In the genomic region with DNA sequence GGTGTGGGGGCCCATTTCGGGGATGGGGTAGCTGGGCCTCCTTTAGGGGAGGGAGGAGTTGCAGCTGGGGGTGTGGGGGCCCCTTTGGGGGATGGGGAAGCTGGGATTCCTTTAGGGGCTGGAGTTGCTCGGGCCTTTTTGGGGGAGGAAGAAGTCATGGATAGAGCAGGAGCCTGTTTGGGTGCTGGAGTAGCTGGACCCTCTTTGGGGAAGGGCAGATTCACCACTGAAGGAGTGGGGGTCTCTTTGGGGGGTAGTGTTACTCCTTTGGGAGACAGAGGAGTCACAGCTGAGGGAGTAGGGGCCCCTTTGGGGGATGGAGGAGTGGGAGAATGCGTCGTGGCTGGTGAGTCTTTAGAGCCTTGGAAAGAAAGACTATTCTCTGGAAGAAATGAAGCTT, we compare ENCODE assay signal across 12 cellular contexts. TPM values are rescaled to one million over a fixed set of nuclear protein-coding genes. Genes with fewer than 3 reads are reported as not detected.
DNase-seq lines count a peak whose midpoint lies in the region; ATAC-seq and TF ChIP-seq lines count a peak whose summit lies in the region.
"Had no signal": no experiment of that assay in that cellular context is flagged by ENCODE, and none has a peak within 500 bp of the region (broad histone marks: within the 10 kb centered on the region; RNA-seq: fewer than 3 reads in every experiment).

No MANE protein-coding gene starts in this region.

- peak overlapping the region; percentile 99 for H3K27ac Mint-ChIP-seq in activated CD8-positive, alpha-beta T cell treated with anti-CD3 and anti-CD28 coated beads for 36 hours
- peak overlapping the region; percentile 63 for H3K27ac Mint-ChIP-seq in mesothelial cell of epicardium

- H3K4me3 Mint-ChIP-seq in activated CD8-positive, alpha-beta T cell treated with anti-CD3 and anti-CD28 coated beads for 36 hours, result no peak overlapping the region
- H3K4me3 Mint-ChIP-seq in mesothelial cell of epicardium, result no peak overlapping the region

- no peaks in the 10 kb centered on the region for H3K27me3 Mint-ChIP-seq in activated CD8-positive, alpha-beta T cell treated with anti-CD3 and anti-CD28 coated beads for 36 hours
- H3K27me3 Mint-ChIP-seq in mesothelial cell of epicardium (ENCODE audit: low read depth), result no peaks in the 10 kb centered on the region

- CTCF ChIA-PET in activated CD8-positive, alpha-beta T cell treated with anti-CD3 and anti-CD28 coated beads for 36 hours (lab: Charles Lee), result interaction anchor here (0.7 to 2.4 kb wide), 2 partner anchors 17 to 30 kb away, joined by 3 to 6 read pairs; partner anchors contain the start of gene PTGES3

- POLR2A ChIA-PET in activated CD8-positive, alpha-beta T cell treated with anti-CD3 and anti-CD28 coated beads for 36 hours (lab: Charles Lee), result interaction anchor here (0.7 to 3.5 kb wide), 9 partner anchors 8 to 393 kb away, joined by 3 to 30 read pairs (median 5); partner anchors contain the start of genes PTGES3 and STAT6

- TF ChIP-seq CTCF in cardiac muscle cell (IDR thresholded peaks at IDR 0.05; ENCODE audit: low read depth, low read length) (no peak), mesothelial cell of epicardium (IDR thresholded peaks at IDR 0.05; ENCODE audit: unreplicated experiment) (no peak)
- no peak for TF ChIP-seq CTCF in activated CD8-positive, alpha-beta T cell treated with anti-CD3 and anti-CD28 coated beads for 36 hours (IDR thresholded peaks at IDR 0.05)

- H3K4me3 ChIP-seq in cardiac muscle cell (no peak overlapping the region), right cardiac atrium (ENCODE audit: low read length) (no peak overlapping the region)
- H3K4me3 ChIP-seq: gastroesophageal sphincter, PC-9, thyroid gland had no signal

- peaks cover 25% of the 10 kb centered on the region for H3K36me3 ChIP-seq in cardiac muscle cell

- no peak for ATAC-seq in right cardiac atrium
- no peak for ATAC-seq in activated CD8-positive, alpha-beta T cell treated with anti-CD3 and anti-CD28 coated beads for 36 hours
- ATAC-seq: gastroesophageal sphincter had no signal

- H3K27me3 ChIP-seq in cardiac muscle cell, result no peaks in the 10 kb centered on the region
- H3K27me3 ChIP-seq in right cardiac atrium (ENCODE audit: control insufficient read depth, insufficient read depth), result no peaks in the 10 kb centered on the region
- H3K27me3 ChIP-seq: gastroesophageal sphincter, thyroid gland had no signal

- DNase-seq in cardiac muscle cell (ENCODE audit: low read depth in 1 of 2, low spot score in 1 of 2) (no peak), right cardiac atrium (no peak), mesothelial cell of epicardium (ENCODE audit: low spot score in 2 of 2, unreplicated experiment in 2 of 2) (no peak), NCI-H146 (lab: John Stamatoyannopoulos, UW) (no peak), NCI-H1694 (lab: John Stamatoyannopoulos, UW) (no peak), NCI-H526 (lab: John Stamatoyannopoulos, UW) (no peak)
- DNase-seq in activated CD8-positive, alpha-beta T cell treated with anti-CD3 and anti-CD28 coated beads for 36 hours, result no peak
- DNase-seq in activated CD4-positive, alpha-beta T cell treated with anti-CD3 and anti-CD28 coated beads for 48 hours, result no peak
- DNase-seq: IMR-90, PC-9, thyroid gland had no signal

- H3K27ac ChIP-seq in cardiac muscle cell (peak overlapping the region; percentile 64), right cardiac atrium (ENCODE audit: low read length) (no peak overlapping the region)
- H3K27ac ChIP-seq: PC-9, thyroid gland had no signal

- no peaks in the 10 kb centered on the region for H3K9me3 Mint-ChIP-seq in activated CD8-positive, alpha-beta T cell treated with anti-CD3 and anti-CD28 coated beads for 36 hours
- H3K9me3 Mint-ChIP-seq in mesothelial cell of epicardium, result no peaks in the 10 kb centered on the region

- H3K4me1 ChIP-seq in cardiac muscle cell (ENCODE audit: low read depth) (peaks cover 49% of the 10 kb centered on the region), right cardiac atrium (ENCODE audit: control insufficient read depth, insufficient read depth, low read length) (peaks cover 39% of the 10 kb centered on the region)

- H3K4me1 Mint-ChIP-seq in activated CD8-positive, alpha-beta T cell treated with anti-CD3 and anti-CD28 coated beads for 36 hours (ENCODE audit: low read depth), result peaks cover 73% of the 10 kb centered on the region
- peaks cover 81% of the 10 kb centered on the region for H3K4me1 Mint-ChIP-seq in mesothelial cell of epicardium

- H3K36me3 Mint-ChIP-seq in activated CD8-positive, alpha-beta T cell treated with anti-CD3 and anti-CD28 coated beads for 36 hours (ENCODE audit: low read depth), result peaks cover 87% of the 10 kb centered on the region
- H3K36me3 Mint-ChIP-seq in mesothelial cell of epicardium, result peaks cover 47% of the 10 kb centered on the region

- H3K9me3 ChIP-seq in cardiac muscle cell (ENCODE audit: low read depth) (no peaks in the 10 kb centered on the region), right cardiac atrium (ENCODE audit: control insufficient read depth, low read length) (no peaks in the 10 kb centered on the region)
- H3K9me3 ChIP-seq: gastroesophageal sphincter, thyroid gland had no signal

- intact Hi-C loops in right cardiac atrium (cut with DNase I), result no loop called here
- intact Hi-C loops in activated CD8-positive, alpha-beta T cell treated with anti-CD3 and anti-CD28 coated beads for 36 hours (cut with micrococcal nuclease), result no loop called here

- 59% methylated on average over 4 of the region's 4 CpGs for WGBS in right cardiac atrium

RNA-seq across cellular contexts. Expression of gene NACA, which starts 6.5 kb away (rescaled TPM):
- 916 and 1,196 TPM in 2 replicates for total RNA-seq in cardiac muscle cell
- 871 and 891 TPM in 2 replicates for polyA plus RNA-seq in cardiac muscle cell
- total RNA-seq in right cardiac atrium, result 100 to 1,000 TPM; 541 to 618 (median 568) TPM
- 852 TPM for polyA plus RNA-seq in right cardiac atrium
- 1,000 to 10,000 TPM; 1,203 to 1,221 TPM for total RNA-seq in activated CD8-positive, alpha-beta T cell treated with anti-CD3 and anti-CD28 coated beads for 36 hours
- total RNA-seq in mesothelial cell of epicardium, result 919 to 987 TPM (median 980 TPM) in 3 replicates

RNA-seq across cellular contexts. Expression of gene PTGES3, which starts 30.6 kb away (rescaled TPM):
- total RNA-seq in cardiac muscle cell (59.9 and 82.2 TPM in 2 replicates), right cardiac atrium (100 to 1,000 TPM; 127 to 176 (median 150) TPM), mesothelial cell of epicardium (155 to 161 TPM (median 157 TPM) in 3 replicates)
- polyA plus RNA-seq in cardiac muscle cell (210 and 262 TPM in 2 replicates), right cardiac atrium (116 TPM)
- 100 to 1,000 TPM; 381 to 406 TPM for total RNA-seq in activated CD8-positive, alpha-beta T cell treated with anti-CD3 and anti-CD28 coated beads for 36 hours

RNA-seq across cellular contexts. Expression of gene PRIM1, which starts 33.5 kb away (rescaled TPM):
- total RNA-seq in cardiac muscle cell, result 6.0 and 9.9 TPM in 2 replicates
- 15.4 and 17.8 TPM in 2 replicates for polyA plus RNA-seq in cardiac muscle cell
- 1 to 10 TPM; 3.1 to 5.1 (median 4.4) TPM for total RNA-seq in right cardiac atrium
- 2.9 TPM for polyA plus RNA-seq in right cardiac atrium
- 10 to 100 TPM; 80.3 to 86.7 TPM for total RNA-seq in activated CD8-positive, alpha-beta T cell treated with anti-CD3 and anti-CD28 coated beads for 36 hours
- 13.0 to 13.2 TPM (median 13.2 TPM) in 3 replicates for total RNA-seq in mesothelial cell of epicardium

RNA-seq across cellular contexts. Expression of gene HSD17B6, which starts 44.5 kb away (rescaled TPM):
- total RNA-seq in cardiac muscle cell (0.53 and 1.9 TPM in 2 replicates), right cardiac atrium (under 1 TPM in 2 of 4 donors, not detected in 2; 0.49 to 0.64 TPM), mesothelial cell of epicardium (0.22 to 0.36 TPM (median 0.27 TPM) in 3 replicates)
- polyA plus RNA-seq in cardiac muscle cell (0.64 TPM in 1 of 2 replicates, not detected in the other), right cardiac atrium (0.50 TPM)
- total RNA-seq in activated CD8-positive, alpha-beta T cell treated with anti-CD3 and anti-CD28 coated beads for 36 hours, result 1 to 10 TPM in 1 of 2 experiments, under 1 TPM in 1; 0.81 to 1.8 TPM
